Comparison of ENCODE assay signal across 16 cellular contexts in genomic region chr19:17504456-17504855, GRCh38. TPM values are rescaled to one million over a fixed set of nuclear protein-coding genes. Genes with fewer than 3 reads are reported as not detected.
DNase-seq lines count a peak whose midpoint lies in the region; ATAC-seq, FAIRE-seq and TF ChIP-seq lines count a peak whose summit lies in the region.
"Had no signal": no experiment of that assay in that cellular context is flagged by ENCODE, and none has a peak within 500 bp of the region (broad histone marks: within the 10 kb centered on the region; RNA-seq: fewer than 3 reads in every experiment).

No MANE protein-coding gene starts in this region.

- no peak overlapping the region for H4K91ac ChIP-seq in neuronal stem cell (ENCODE audit: low read depth, low read length, poor library complexity)

- H3K23ac ChIP-seq in neuronal stem cell (ENCODE audit: low read depth, low read length, poor library complexity), result no peak overlapping the region

- no peaks in the 10 kb centered on the region for H3K9me3 Mint-ChIP-seq in activated CD8-positive, alpha-beta T cell treated with anti-CD3 and anti-CD28 coated beads, Interleukin-2, amount 10 ng/mL, durations not matched to agents 7 days and 5 days (ENCODE audit: insufficient read depth)
- no peaks in the 10 kb centered on the region for H3K9me3 Mint-ChIP-seq in activated CD8-positive, alpha-beta T cell treated with anti-CD3 and anti-CD28 coated beads for 36 hours

- H3K4me3 ChIP-seq in K562 (no peak overlapping the region), neuronal stem cell (ENCODE audit: low read length in 2 of 2) (no peak overlapping the region), vagina (no peak overlapping the region)

- H3K4me3 Mint-ChIP-seq in activated CD8-positive, alpha-beta T cell treated with anti-CD3 and anti-CD28 coated beads, Interleukin-2, amount 10 ng/mL, durations not matched to agents 7 days and 5 days, result no peak overlapping the region
- H3K4me3 Mint-ChIP-seq in activated CD8-positive, alpha-beta T cell treated with anti-CD3 and anti-CD28 coated beads for 36 hours, result no peak overlapping the region

- no peak for TF ChIP-seq EP300 in K562 (IDR thresholded peaks at IDR 0.05; ENCODE audit: low read length)

- H3K9ac ChIP-seq in K562 (ENCODE audit: insufficient read depth in 1 of 2, low read depth in 2 of 2, low read length in 2 of 2) (peak overlapping the region in 1 of 2 experiments; percentile 60; a peak in 2 of 4 replicates), neuronal stem cell (ENCODE audit: low read depth, low read length, poor library complexity) (no peak overlapping the region)

- peaks cover 16 to 33% of the 10 kb centered on the region in 2 experiments for H3K4me1 ChIP-seq in K562 (replicated peaks in 1 of 2; ENCODE audit: control insufficient read depth in 2 of 2, insufficient read depth in 2 of 2, low read length in 2 of 2)
- H3K4me1 ChIP-seq in neuronal stem cell (ENCODE audit: control insufficient read depth in 2 of 2, insufficient read depth in 1 of 2, low read depth in 1 of 2, low read length in 2 of 2), result peaks cover 0 to 10% of the 10 kb centered on the region in 2 donors
- peaks cover 30% of the 10 kb centered on the region for H3K4me1 ChIP-seq in vagina

- no peak overlapping the region for H4K8ac ChIP-seq in neuronal stem cell (ENCODE audit: low read depth, low read length)

- no peak for FAIRE-seq in K562 (lab: Jason Lieb, UNC)

- in situ Hi-C loops in K562 (cut with MboI), result no loop called here

- no peak overlapping the region for H2BK12ac ChIP-seq in neuronal stem cell (ENCODE audit: low read length)

- H4K20me1 ChIP-seq in K562 (replicated peaks; ENCODE audit: control insufficient read depth, insufficient read depth, low read length), result no peaks in the 10 kb centered on the region

- H3K18ac ChIP-seq in neuronal stem cell (ENCODE audit: low read length), result no peak overlapping the region

- no peaks in the 10 kb centered on the region for H3K9me1 ChIP-seq in K562 (ENCODE audit: control insufficient read depth, insufficient read depth, low read length)

- H3K79me1 ChIP-seq in neuronal stem cell (ENCODE audit: low read depth, low read length), result peaks cover 11% of the 10 kb centered on the region

- CTCF ChIA-PET in activated CD8-positive, alpha-beta T cell treated with anti-CD3 and anti-CD28 coated beads, Interleukin-2, amount 10 ng/mL, durations not matched to agents 7 days and 5 days (lab: Charles Lee), result interaction anchor here (1.2 kb wide), 1 partner anchor 8 kb away, joined by 8 read pairs; no protein-coding TSS in a partner anchor
- CTCF ChIA-PET in activated CD8-positive, alpha-beta T cell treated with anti-CD3 and anti-CD28 coated beads for 36 hours (lab: Charles Lee), result interaction anchor here (1.0 to 5.7 kb wide), 2 partner anchors 8 to 19 kb away, joined by 3 to 31 read pairs; no protein-coding TSS in a partner anchor
- CTCF ChIA-PET in K562 (lab: Yijun Ruan, JAX; ENCODE audit: low intra/inter-chr PET ratio), result no interaction called here

- H3K4ac ChIP-seq in neuronal stem cell (ENCODE audit: low read length), result no peak overlapping the region

- H3K27ac ChIP-seq in K562 (ENCODE audit: extremely low read depth, low read depth, low read length) (no peak overlapping the region), neuronal stem cell (replicated peaks; ENCODE audit: low read length) (no peak overlapping the region), vagina (peak overlapping the region; percentile 47)
- H3K27ac ChIP-seq: 22Rv1 had no signal

- no peak for ATAC-seq in activated CD8-positive, alpha-beta T cell treated with anti-CD3 and anti-CD28 coated beads, Interleukin-2, amount 10 ng/mL, durations not matched to agents 7 days and 5 days
- ATAC-seq in activated CD8-positive, alpha-beta T cell treated with anti-CD3 and anti-CD28 coated beads for 36 hours, result no peak
- no peak for ATAC-seq in K562
- no peak for ATAC-seq in HG03159 (IDR thresholded peaks at IDR 0.05; ENCODE audit: unreplicated experiment)
- no peak for ATAC-seq in SK-N-SH treated with all-trans-retinoic acid at 6 μM for 48 hours

- H3K36me3 ChIP-seq in K562 (ENCODE audit: control insufficient read depth, insufficient read depth, low read length) (peaks cover 8% of the 10 kb centered on the region; the same call in 2 of the 3 replicates), neuronal stem cell (replicated peaks in 1 of 2; ENCODE audit: control insufficient read depth in 2 of 2, insufficient read depth in 2 of 2, low read length in 2 of 2) (peaks cover 9 to 10% of the 10 kb centered on the region in 2 donors), vagina (no peaks in the 10 kb centered on the region)

- no peak for DNase-seq in activated CD8-positive, alpha-beta T cell treated with anti-CD3 and anti-CD28 coated beads, Interleukin-2, amount 10 ng/mL, durations not matched to agents 7 days and 5 days
- DNase-seq in activated CD8-positive, alpha-beta T cell treated with anti-CD3 and anti-CD28 coated beads for 36 hours, result no peak
- DNase-seq in K562 (ENCODE audit: extremely low read depth in 1 of 4, low spot score in 3 of 4), result no peak
- DNase-seq in neuronal stem cell (ENCODE audit: low spot score), result no peak
- no peak for DNase-seq in vagina (ENCODE audit: extremely low spot score in 2 of 2)
- no peak for DNase-seq in HPDE6-E6E7 (ENCODE audit: extremely low spot score)
- DNase-seq: HCEC 1CT, Karpas-422, NCI-H2029, NCI-H2171 treated with DMSO at 0.1 percent for 48 hours, NCI-H774, SHP77 had no signal

- H2AFZ ChIP-seq in K562 (ENCODE audit: low read depth, low read length), result no peak overlapping the region
- no peak overlapping the region for H2AFZ ChIP-seq in neuronal stem cell (ENCODE audit: low read length)

- no peak for TF ChIP-seq RAD21 in K562 (CRISPR knock-in tag; conservative IDR thresholded peaks at IDR 0.05 in 1 of 2, IDR thresholded peaks at IDR 0.05 in 1 of 2)

- H2BK15ac ChIP-seq in neuronal stem cell (ENCODE audit: low read length), result no peak overlapping the region

- no peak for TF ChIP-seq POLR2A in K562 (conservative IDR thresholded peaks at IDR 0.05)
- TF ChIP-seq POLR2A in vagina (IDR thresholded peaks at IDR 0.05), result no peak

- H3K27me3 ChIP-seq in K562 (ENCODE audit: control insufficient read depth in 2 of 2, insufficient read depth in 2 of 2, low read length in 2 of 2) (no peaks in the 10 kb centered on the region), neuronal stem cell (ENCODE audit: control insufficient read depth in 3 of 3, insufficient read depth in 3 of 3, low read depth in 1 of 3, low read length in 3 of 3) (no peaks in the 10 kb centered on the region), vagina (no peaks in the 10 kb centered on the region)

- H3K27me3 Mint-ChIP-seq in activated CD8-positive, alpha-beta T cell treated with anti-CD3 and anti-CD28 coated beads, Interleukin-2, amount 10 ng/mL, durations not matched to agents 7 days and 5 days (ENCODE audit: low read depth), result no peaks in the 10 kb centered on the region
- no peaks in the 10 kb centered on the region for H3K27me3 Mint-ChIP-seq in activated CD8-positive, alpha-beta T cell treated with anti-CD3 and anti-CD28 coated beads for 36 hours

- peak overlapping the region; percentile 46 for H2AK5ac ChIP-seq in neuronal stem cell (ENCODE audit: low read depth, low read length)

- H3K9me3 ChIP-seq in K562 (replicated peaks; ENCODE audit: control insufficient read depth, insufficient read depth, low read depth, low read length) (no peaks in the 10 kb centered on the region), neuronal stem cell (replicated peaks in 1 of 2; ENCODE audit: control insufficient read depth in 2 of 2, insufficient read depth in 1 of 2, low read depth in 1 of 2, low read length in 2 of 2) (peaks cover 0 to 2% of the 10 kb centered on the region in 2 donors), vagina (no peaks in the 10 kb centered on the region)

- H3K14ac ChIP-seq in neuronal stem cell (ENCODE audit: low read length), result no peak overlapping the region

- no TSS peak for BruUV-seq in K562 (replicated peaks; lab: Mats Ljungman, UMichigan)

- POLR2A ChIA-PET in activated CD8-positive, alpha-beta T cell treated with anti-CD3 and anti-CD28 coated beads, Interleukin-2, amount 10 ng/mL, durations not matched to agents 7 days and 5 days (lab: Charles Lee), result no interaction called here
- POLR2A ChIA-PET in activated CD8-positive, alpha-beta T cell treated with anti-CD3 and anti-CD28 coated beads for 36 hours (lab: Charles Lee), result interaction anchor here (0.9 kb wide), 1 partner anchor 9 kb away, joined by 3 read pairs; no protein-coding TSS in a partner anchor
- POLR2A ChIA-PET in K562 (lab: Yijun Ruan, JAX), result no interaction called here

- no peak overlapping the region for H2BK120ac ChIP-seq in neuronal stem cell (ENCODE audit: low read depth, low read length)

- no peak overlapping the region for H3K4me2 ChIP-seq in K562 (ENCODE audit: insufficient read depth, low read length)
- no peak overlapping the region for H3K4me2 ChIP-seq in neuronal stem cell (ENCODE audit: insufficient read depth, low read length, poor library complexity, severe bottlenecking)

- peak overlapping the region; percentile 55 for H3K27ac Mint-ChIP-seq in activated CD8-positive, alpha-beta T cell treated with anti-CD3 and anti-CD28 coated beads, Interleukin-2, amount 10 ng/mL, durations not matched to agents 7 days and 5 days
- H3K27ac Mint-ChIP-seq in activated CD8-positive, alpha-beta T cell treated with anti-CD3 and anti-CD28 coated beads for 36 hours, result no peak overlapping the region

- H2BK5ac ChIP-seq in neuronal stem cell (ENCODE audit: low read length), result no peak overlapping the region

- intact Hi-C loops in activated CD8-positive, alpha-beta T cell treated with anti-CD3 and anti-CD28 coated beads for 36 hours (cut with micrococcal nuclease), result no loop called here
- intact Hi-C loops in K562 (cut with micrococcal nuclease), result no loop called here
- intact Hi-C loops in vagina (cut with DNase I), result no loop called here

- H3K36me3 Mint-ChIP-seq in activated CD8-positive, alpha-beta T cell treated with anti-CD3 and anti-CD28 coated beads, Interleukin-2, amount 10 ng/mL, durations not matched to agents 7 days and 5 days (ENCODE audit: low read depth), result peaks cover 18% of the 10 kb centered on the region
- H3K36me3 Mint-ChIP-seq in activated CD8-positive, alpha-beta T cell treated with anti-CD3 and anti-CD28 coated beads for 36 hours (ENCODE audit: low read depth), result peaks cover 10% of the 10 kb centered on the region

- H3K79me2 ChIP-seq in K562 (ENCODE audit: control insufficient read depth, insufficient read depth, low read length), result peaks cover 16% of the 10 kb centered on the region; the same call in 2 of the 3 replicates

- 80% methylated on average over 10 of the region's 13 CpGs for WGBS in K562 (ENCODE audit: insufficient coverage, low coverage, missing lambda C conversion rate)
- WGBS in neuronal stem cell (ENCODE audit: extremely low coverage in 2 of 2, insufficient read length in 2 of 2, insufficient replicate concordance in 1 of 2), 2 donors, result no CpG with 5 or more reads among the region's 13 CpGs

- no peak for TF ChIP-seq CTCF in activated CD8-positive, alpha-beta T cell treated with anti-CD3 and anti-CD28 coated beads for 36 hours (IDR thresholded peaks at IDR 0.05)
- TF ChIP-seq CTCF in K562 (IDR thresholded peaks at IDR 0.05 in 2 of 3, conservative IDR thresholded peaks at IDR 0.05 in 1 of 3; ENCODE audit: insufficient read depth in 2 of 3, low read depth in 1 of 3, low read length in 3 of 3) (no peak), vagina (IDR thresholded peaks at IDR 0.05) (no peak)

- H3K4me1 Mint-ChIP-seq in activated CD8-positive, alpha-beta T cell treated with anti-CD3 and anti-CD28 coated beads, Interleukin-2, amount 10 ng/mL, durations not matched to agents 7 days and 5 days (ENCODE audit: low read depth), result peaks cover 25% of the 10 kb centered on the region
- peaks cover 27% of the 10 kb centered on the region for H3K4me1 Mint-ChIP-seq in activated CD8-positive, alpha-beta T cell treated with anti-CD3 and anti-CD28 coated beads for 36 hours (ENCODE audit: low read depth)

RNA-seq across cellular contexts. Expression of gene PGLS, which starts 7.0 kb away (rescaled TPM):
- 10 to 100 TPM; 94.0 to 99.9 TPM for total RNA-seq in activated CD8-positive, alpha-beta T cell treated with anti-CD3 and anti-CD28 coated beads, Interleukin-2, amount 10 ng/mL, durations not matched to agents 7 days and 5 days
- total RNA-seq in activated CD8-positive, alpha-beta T cell treated with anti-CD3 and anti-CD28 coated beads for 36 hours, result 10 to 100 TPM; 58.0 to 58.9 TPM
- 25.8 and 59.8 TPM in 2 replicates for total RNA-seq in K562 (2011; cell fraction: chromatin; rRNA removed; ENCODE audit: low replicate concordance)
- 50.9 and 57.9 TPM in 2 replicates for total RNA-seq in K562 (2011; cell fraction: nucleolus; rRNA removed)
- 34.4 and 35.8 TPM in 2 replicates for total RNA-seq in K562 (2011; cell fraction: nucleoplasm; rRNA removed)
- total RNA-seq in K562 (2014; rRNA removed), result 38.1 and 42.4 TPM in 2 replicates
- 5.7 and 10.9 TPM in 2 replicates for total RNA-seq in K562 (2014; rRNA removed; fragmentation: Illumina TruSeq; extraction: Trizol)
- total RNA-seq in K562 (2015; rRNA removed; fragmentation: Illumina TruSeq; extraction: Trizol), result 27.7 and 31.0 TPM in 2 replicates
- total RNA-seq in K562 (2021), result 61.1 and 65.5 TPM in 2 replicates
- polyA plus RNA-seq in K562 (2011; rRNA removed), result 21.2 and 39.4 TPM in 2 replicates
- polyA plus RNA-seq in K562 (2011; cell fraction: cytosol; rRNA removed), result 57.8 and 119 TPM in 2 replicates
- polyA plus RNA-seq in K562 (2011; cell fraction: nucleus; rRNA removed), result 39.0 and 56.0 TPM in 2 replicates
- polyA plus RNA-seq in K562 (2012), result 40.4 and 112 TPM in 2 replicates
- 23.7 and 27.1 TPM in 2 replicates for polyA plus RNA-seq in K562 (2014; fragmentation: Illumina TruSeq; extraction: Trizol)
- polyA plus RNA-seq in K562 (2014; fragmentation: Nextera tagmentation; extraction: Ambion mirVana), result 1 to 10 TPM in 1 of 2 experiments, under 1 TPM in 1; 0.79 to 1.1 TPM
- polyA plus RNA-seq in K562 (2014; rRNA removed), result 51.7 and 52.6 TPM in 2 replicates
- polyA minus RNA-seq in K562 (2011; rRNA and poly(A)+ RNA removed), result 13.2 and 17.5 TPM in 2 replicates
- polyA minus RNA-seq in K562 (2011; cell fraction: cytosol; rRNA and poly(A)+ RNA removed), result 28.4 and 35.0 TPM in 2 replicates
- 23.0 and 27.4 TPM in 2 replicates for polyA minus RNA-seq in K562 (2011; cell fraction: nucleus; rRNA and poly(A)+ RNA removed)
- 109 TPM for polyA plus RNA-seq in neuronal stem cell (2013, experiment 1 of 2)
- polyA plus RNA-seq in neuronal stem cell (2013, experiment 2 of 2), result 106 TPM
- total RNA-seq in vagina, result 134 TPM

RNA-seq across cellular contexts. Expression of gene SLC27A1, which starts 34.1 kb away (rescaled TPM):
- 1 to 10 TPM; 7.3 to 7.4 TPM for total RNA-seq in activated CD8-positive, alpha-beta T cell treated with anti-CD3 and anti-CD28 coated beads, Interleukin-2, amount 10 ng/mL, durations not matched to agents 7 days and 5 days
- total RNA-seq in activated CD8-positive, alpha-beta T cell treated with anti-CD3 and anti-CD28 coated beads for 36 hours, result 1 to 10 TPM; 3.5 to 3.6 TPM
- 4.5 and 13.1 TPM in 2 replicates for total RNA-seq in K562 (2011; cell fraction: chromatin; rRNA removed; ENCODE audit: low replicate concordance)
- total RNA-seq in K562 (2011; cell fraction: nucleolus; rRNA removed), result 8.3 and 9.1 TPM in 2 replicates
- 5.7 and 7.9 TPM in 2 replicates for total RNA-seq in K562 (2011; cell fraction: nucleoplasm; rRNA removed)
- total RNA-seq in K562 (2014; rRNA removed) (1.9 and 2.8 TPM in 2 replicates), K562 (2014; rRNA removed; fragmentation: Illumina TruSeq; extraction: Trizol) (0.38 and 0.44 TPM in 2 replicates), K562 (2015; rRNA removed; fragmentation: Illumina TruSeq; extraction: Trizol) (0.79 and 1.0 TPM in 2 replicates), K562 (2021) (1.6 and 2.0 TPM in 2 replicates), vagina (22.1 TPM)
- polyA plus RNA-seq in K562 (2011; rRNA removed) (1.4 and 1.7 TPM in 2 replicates), K562 (2014; fragmentation: Illumina TruSeq; extraction: Trizol) (1.1 and 1.3 TPM in 2 replicates), K562 (2014; fragmentation: Nextera tagmentation; extraction: Ambion mirVana) (under 1 TPM; 0.06 to 0.10 TPM), K562 (2014; rRNA removed) (2.0 and 3.0 TPM in 2 replicates)
- polyA plus RNA-seq in K562 (2011; cell fraction: cytosol; rRNA removed), result 1.8 and 3.5 TPM in 2 replicates
- 7.2 and 8.8 TPM in 2 replicates for polyA plus RNA-seq in K562 (2011; cell fraction: nucleus; rRNA removed)
- polyA plus RNA-seq in K562 (2012), result 1.8 and 4.7 TPM in 2 replicates
- polyA minus RNA-seq in K562 (2011; rRNA and poly(A)+ RNA removed), result 0.81 and 0.84 TPM in 2 replicates
- polyA minus RNA-seq in K562 (2011; cell fraction: cytosol; rRNA and poly(A)+ RNA removed), result 2.1 and 3.7 TPM in 2 replicates
- 1.8 and 1.9 TPM in 2 replicates for polyA minus RNA-seq in K562 (2011; cell fraction: nucleus; rRNA and poly(A)+ RNA removed)
- polyA plus RNA-seq in neuronal stem cell (2013, experiment 1 of 2), result 10.0 TPM
- polyA plus RNA-seq in neuronal stem cell (2013, experiment 2 of 2), result 9.8 TPM

RNA-seq across cellular contexts. Expression of gene NXNL1, which starts 43.7 kb away (rescaled TPM):
- not detected for total RNA-seq in activated CD8-positive, alpha-beta T cell treated with anti-CD3 and anti-CD28 coated beads, Interleukin-2, amount 10 ng/mL, durations not matched to agents 7 days and 5 days
- not detected for total RNA-seq in activated CD8-positive, alpha-beta T cell treated with anti-CD3 and anti-CD28 coated beads for 36 hours
- total RNA-seq in K562 (2011; cell fraction: chromatin; rRNA removed; ENCODE audit: low replicate concordance), result not detected in 2 replicates
- not detected in 2 replicates for total RNA-seq in K562 (2011; cell fraction: nucleolus; rRNA removed)
- total RNA-seq in K562 (2011; cell fraction: nucleoplasm; rRNA removed), result not detected in 2 replicates
- not detected in 2 replicates for total RNA-seq in K562 (2014; rRNA removed)
- total RNA-seq in K562 (2014; rRNA removed; fragmentation: Illumina TruSeq; extraction: Trizol), result not detected in 2 replicates
- total RNA-seq in K562 (2015; rRNA removed; fragmentation: Illumina TruSeq; extraction: Trizol), result not detected in 2 replicates
- total RNA-seq in K562 (2021), result not detected in 2 replicates
- not detected in 2 replicates for polyA plus RNA-seq in K562 (2011; rRNA removed)
- polyA plus RNA-seq in K562 (2011; cell fraction: cytosol; rRNA removed), result not detected in 2 replicates
- polyA plus RNA-seq in K562 (2011; cell fraction: nucleus; rRNA removed), result not detected in 2 replicates
- polyA plus RNA-seq in K562 (2012), result not detected in 2 replicates
- polyA plus RNA-seq in K562 (2014; fragmentation: Illumina TruSeq; extraction: Trizol), result not detected in 2 replicates
- polyA plus RNA-seq in K562 (2014; fragmentation: Nextera tagmentation; extraction: Ambion mirVana), result not detected
- not detected in 2 replicates for polyA plus RNA-seq in K562 (2014; rRNA removed)
- not detected in 2 replicates for polyA minus RNA-seq in K562 (2011; rRNA and poly(A)+ RNA removed)
- not detected in 2 replicates for polyA minus RNA-seq in K562 (2011; cell fraction: cytosol; rRNA and poly(A)+ RNA removed)
- not detected in 2 replicates for polyA minus RNA-seq in K562 (2011; cell fraction: nucleus; rRNA and poly(A)+ RNA removed)
- not detected for polyA plus RNA-seq in neuronal stem cell (2013, experiment 1 of 2)
- polyA plus RNA-seq in neuronal stem cell (2013, experiment 2 of 2), result not detected
- total RNA-seq in vagina, result not detected
- total RNA-seq: NCI-H460 had no signal

RNA-seq across cellular contexts. Expression of gene COLGALT1, which starts 51.0 kb away (rescaled TPM):
- total RNA-seq in activated CD8-positive, alpha-beta T cell treated with anti-CD3 and anti-CD28 coated beads, Interleukin-2, amount 10 ng/mL, durations not matched to agents 7 days and 5 days, result 10 to 100 TPM; 74.6 to 75.0 TPM
- total RNA-seq in activated CD8-positive, alpha-beta T cell treated with anti-CD3 and anti-CD28 coated beads for 36 hours, result 10 to 100 TPM; 62.1 to 64.2 TPM
- total RNA-seq in K562 (2011; cell fraction: chromatin; rRNA removed; ENCODE audit: low replicate concordance), result 106 and 273 TPM in 2 replicates
- total RNA-seq in K562 (2011; cell fraction: nucleolus; rRNA removed), result 296 and 314 TPM in 2 replicates
- total RNA-seq in K562 (2011; cell fraction: nucleoplasm; rRNA removed), result 215 and 219 TPM in 2 replicates
- total RNA-seq in K562 (2014; rRNA removed) (82.6 and 90.5 TPM in 2 replicates), K562 (2014; rRNA removed; fragmentation: Illumina TruSeq; extraction: Trizol) (35.5 and 50.0 TPM in 2 replicates), K562 (2015; rRNA removed; fragmentation: Illumina TruSeq; extraction: Trizol) (64.3 and 64.8 TPM in 2 replicates), K562 (2021) (119 TPM in 2 replicates), vagina (55.0 TPM)
- polyA plus RNA-seq in K562 (2011; rRNA removed) (114 and 144 TPM in 2 replicates), K562 (2014; fragmentation: Illumina TruSeq; extraction: Trizol) (84.8 and 97.0 TPM in 2 replicates), K562 (2014; fragmentation: Nextera tagmentation; extraction: Ambion mirVana) (10 to 100 TPM in 1 of 2 experiments, 1 to 10 TPM in 1; 4.9 to 18.1 TPM), K562 (2014; rRNA removed) (86.0 and 87.5 TPM in 2 replicates)
- polyA plus RNA-seq in K562 (2011; cell fraction: cytosol; rRNA removed), result 128 and 182 TPM in 2 replicates
- 207 and 344 TPM in 2 replicates for polyA plus RNA-seq in K562 (2011; cell fraction: nucleus; rRNA removed)
- polyA plus RNA-seq in K562 (2012), result 78.2 and 109 TPM in 2 replicates
- polyA minus RNA-seq in K562 (2011; rRNA and poly(A)+ RNA removed), result 78.1 and 108 TPM in 2 replicates
- polyA minus RNA-seq in K562 (2011; cell fraction: cytosol; rRNA and poly(A)+ RNA removed), result 89.7 and 127 TPM in 2 replicates
- 32.6 and 43.8 TPM in 2 replicates for polyA minus RNA-seq in K562 (2011; cell fraction: nucleus; rRNA and poly(A)+ RNA removed)
- 51.5 TPM for polyA plus RNA-seq in neuronal stem cell (2013, experiment 1 of 2)
- 51.9 TPM for polyA plus RNA-seq in neuronal stem cell (2013, experiment 2 of 2)

RNA-seq across cellular contexts. Expression of gene TMEM221, which starts 56.0 kb away (rescaled TPM):
- not detected for total RNA-seq in activated CD8-positive, alpha-beta T cell treated with anti-CD3 and anti-CD28 coated beads, Interleukin-2, amount 10 ng/mL, durations not matched to agents 7 days and 5 days
- total RNA-seq in activated CD8-positive, alpha-beta T cell treated with anti-CD3 and anti-CD28 coated beads for 36 hours, result not detected
- total RNA-seq in K562 (2011; cell fraction: chromatin; rRNA removed; ENCODE audit: low replicate concordance), result 0.62 TPM in 1 of 2 replicates, not detected in the other
- total RNA-seq in K562 (2011; cell fraction: nucleolus; rRNA removed), result 0.26 TPM in 1 of 2 replicates, not detected in the other
- total RNA-seq in K562 (2011; cell fraction: nucleoplasm; rRNA removed), result 0.22 TPM in 1 of 2 replicates, not detected in the other
- total RNA-seq in K562 (2014; rRNA removed), result not detected in 2 replicates
- not detected in 2 replicates for total RNA-seq in K562 (2014; rRNA removed; fragmentation: Illumina TruSeq; extraction: Trizol)
- not detected in 2 replicates for total RNA-seq in K562 (2015; rRNA removed; fragmentation: Illumina TruSeq; extraction: Trizol)
- total RNA-seq in K562 (2021), result not detected in 2 replicates
- 0.15 and 0.35 TPM in 2 replicates for polyA plus RNA-seq in K562 (2011; rRNA removed)
- 0.10 and 0.18 TPM in 2 replicates for polyA plus RNA-seq in K562 (2011; cell fraction: cytosol; rRNA removed)
- polyA plus RNA-seq in K562 (2011; cell fraction: nucleus; rRNA removed), result 0.18 and 0.28 TPM in 2 replicates
- polyA plus RNA-seq in K562 (2012), result 0.12 TPM in 1 of 2 replicates, not detected in the other
- polyA plus RNA-seq in K562 (2014; fragmentation: Illumina TruSeq; extraction: Trizol), result not detected in 2 replicates
- polyA plus RNA-seq in K562 (2014; fragmentation: Nextera tagmentation; extraction: Ambion mirVana), result under 1 TPM in 1 of 2 experiments, not detected in 1; 0.06 TPM
- polyA plus RNA-seq in K562 (2014; rRNA removed), result not detected in 2 replicates
- not detected in 2 replicates for polyA minus RNA-seq in K562 (2011; rRNA and poly(A)+ RNA removed)
- not detected in 2 replicates for polyA minus RNA-seq in K562 (2011; cell fraction: cytosol; rRNA and poly(A)+ RNA removed)
- polyA minus RNA-seq in K562 (2011; cell fraction: nucleus; rRNA and poly(A)+ RNA removed), result 0.22 and 0.27 TPM in 2 replicates
- 2.0 TPM for polyA plus RNA-seq in neuronal stem cell (2013, experiment 1 of 2)
- 1.6 TPM for polyA plus RNA-seq in neuronal stem cell (2013, experiment 2 of 2)
- total RNA-seq in vagina, result 0.49 TPM
